38 cellular contexts compared by ENCODE assay signal in the genomic region with DNA sequence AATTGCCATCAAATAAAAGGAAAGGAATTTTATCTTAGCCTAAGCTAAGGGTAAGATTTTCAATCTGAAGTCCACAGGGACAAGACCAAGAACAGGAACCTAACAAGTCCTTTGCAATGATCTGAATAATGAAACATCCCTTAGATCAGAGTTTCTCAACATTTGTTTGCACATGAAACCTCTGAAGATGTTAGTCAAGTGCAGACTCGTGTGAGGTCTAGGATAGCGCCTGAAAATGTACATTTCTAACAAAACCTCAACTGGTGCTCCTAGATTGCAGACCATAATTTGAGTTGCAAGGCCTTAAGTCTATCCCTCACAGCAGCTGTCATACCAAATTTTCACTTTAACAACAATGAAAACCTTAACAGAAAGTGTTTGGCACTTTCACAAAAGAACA.
"Had no signal": no experiment of that assay in that cellular context is flagged by ENCODE, and none has a peak within 500 bp of the region (broad histone marks: within the 10 kb centered on the region; RNA-seq: fewer than 3 reads in every experiment).

No MANE protein-coding gene starts in this region.

- H3K27ac Mint-ChIP-seq: activated B cell treated with CpG ODN at 0.5 μM for 24 hours; activated CD8-positive, alpha-beta memory T cell treated with anti-CD3 and anti-CD28 coated beads, Interleukin-2, amount 10 ng/mL, durations not matched to agents 7 days and 5 days; activated CD8-positive, alpha-beta T cell treated with anti-CD3 and anti-CD28 coated beads for 36 hours; activated naive CD4-positive, alpha-beta T cell treated with anti-CD3 and anti-CD28 coated beads for 36 hours; activated naive CD4-positive, alpha-beta T cell treated with anti-CD3 and anti-CD28 coated beads, Interleukin-2, amount 50 U/mL, for 24 hours; activated naive CD8-positive, alpha-beta T cell treated with anti-CD3 and anti-CD28 coated beads for 36 hours; activated naive CD8-positive, alpha-beta T cell treated with anti-CD3 and anti-CD28 coated beads, Interleukin-2, amount 50 U/mL, for 24 hours; activated T-helper 1 cell treated with anti-CD3 and anti-CD28 coated beads, Interleukin-12 subunit alpha, Interleukin-12 subunit beta, Interleukin-2, Interleukin-4 antibody, amounts not matched to agents 30 ng/mL and 10 ng/mL and 1 ng/mL, durations not matched to agents 14 hours and 24 hours and 36 hours; activated T-helper 2 cell treated with anti-CD3 and anti-CD28 coated beads, Interferon-gamma antibody, Interleukin-2, Interleukin-4, amounts not matched to agents 10 μg/mL and 5 μg/mL and 100 μg/mL, durations not matched to agents 14 hours and 24 hours and 36 hours; brain; dendritic cell treated with granulocyte-macrophage colony-stimulating factor and Interleukin-4, amounts not matched to agents 40 ng/mL and 50 ng/mL, for 4 days; endodermal cell; T-helper 17 cell; T-helper 2 cell treated with Interferon-gamma antibody and Interleukin-4, amounts not matched to agents 5 μg/mL and 100 μg/mL, for 36 hours had no signal

- H3K27me3 Mint-ChIP-seq: activated B cell treated with CpG ODN at 0.5 μM for 24 hours; activated CD8-positive, alpha-beta memory T cell treated with anti-CD3 and anti-CD28 coated beads, Interleukin-2, amount 10 ng/mL, durations not matched to agents 7 days and 5 days; activated CD8-positive, alpha-beta T cell treated with anti-CD3 and anti-CD28 coated beads for 36 hours; activated naive CD4-positive, alpha-beta T cell treated with anti-CD3 and anti-CD28 coated beads, Interleukin-2, amount 50 U/mL, for 24 hours; activated naive CD8-positive, alpha-beta T cell treated with anti-CD3 and anti-CD28 coated beads for 36 hours; activated naive CD8-positive, alpha-beta T cell treated with anti-CD3 and anti-CD28 coated beads, Interleukin-2, amount 50 U/mL, for 24 hours; central memory CD8-positive, alpha-beta T cell; dendritic cell treated with granulocyte-macrophage colony-stimulating factor and Interleukin-4, amounts not matched to agents 40 ng/mL and 50 ng/mL, for 4 days; T-helper 17 cell had no signal

- H3K4me3 Mint-ChIP-seq: activated B cell treated with CpG ODN at 0.5 μM for 24 hours; activated CD8-positive, alpha-beta memory T cell treated with anti-CD3 and anti-CD28 coated beads, Interleukin-2, amount 10 ng/mL, durations not matched to agents 7 days and 5 days; activated CD8-positive, alpha-beta T cell treated with anti-CD3 and anti-CD28 coated beads for 36 hours; activated naive CD4-positive, alpha-beta T cell treated with anti-CD3 and anti-CD28 coated beads for 36 hours; activated naive CD4-positive, alpha-beta T cell treated with anti-CD3 and anti-CD28 coated beads, Interleukin-2, amount 50 U/mL, for 24 hours; activated naive CD8-positive, alpha-beta T cell treated with anti-CD3 and anti-CD28 coated beads for 36 hours; activated naive CD8-positive, alpha-beta T cell treated with anti-CD3 and anti-CD28 coated beads, Interleukin-2, amount 50 U/mL, for 24 hours; activated T-helper 1 cell treated with anti-CD3 and anti-CD28 coated beads, Interleukin-12 subunit alpha, Interleukin-12 subunit beta, Interleukin-2, Interleukin-4 antibody, amounts not matched to agents 30 ng/mL and 10 ng/mL and 1 ng/mL, durations not matched to agents 14 hours and 24 hours and 36 hours; brain; central memory CD8-positive, alpha-beta T cell; dendritic cell treated with granulocyte-macrophage colony-stimulating factor and Interleukin-4, amounts not matched to agents 40 ng/mL and 50 ng/mL, for 4 days; endodermal cell; T-helper 17 cell; T-helper 2 cell treated with Interferon-gamma antibody and Interleukin-4, amounts not matched to agents 5 μg/mL and 100 μg/mL, for 36 hours had no signal

- H3K36me3 Mint-ChIP-seq: activated CD8-positive, alpha-beta memory T cell treated with anti-CD3 and anti-CD28 coated beads, Interleukin-2, amount 10 ng/mL, durations not matched to agents 7 days and 5 days; activated naive CD4-positive, alpha-beta T cell treated with anti-CD3 and anti-CD28 coated beads, Interleukin-2, amount 50 U/mL, for 24 hours; activated naive CD8-positive, alpha-beta T cell treated with anti-CD3 and anti-CD28 coated beads for 36 hours; brain had no signal

- H3K36me3 ChIP-seq: adrenal gland, breast epithelium, esophagus muscularis mucosa, gastroesophageal sphincter, heart right ventricle, WERI-Rb-1 had no signal

- H3K4me3 ChIP-seq: adrenal gland, breast epithelium, coronary artery, dorsolateral prefrontal cortex, esophagus muscularis mucosa, gastroesophageal sphincter, heart right ventricle had no signal

- H3K4me1 ChIP-seq: adrenal gland, breast epithelium, gastroesophageal sphincter had no signal

- H3K4me1 Mint-ChIP-seq: activated B cell treated with CpG ODN at 0.5 μM for 24 hours; activated CD8-positive, alpha-beta memory T cell treated with anti-CD3 and anti-CD28 coated beads, Interleukin-2, amount 10 ng/mL, durations not matched to agents 7 days and 5 days; activated naive CD4-positive, alpha-beta T cell treated with anti-CD3 and anti-CD28 coated beads, Interleukin-2, amount 50 U/mL, for 24 hours; activated naive CD8-positive, alpha-beta T cell treated with anti-CD3 and anti-CD28 coated beads for 36 hours; activated naive CD8-positive, alpha-beta T cell treated with anti-CD3 and anti-CD28 coated beads, Interleukin-2, amount 50 U/mL, for 24 hours; brain; central memory CD8-positive, alpha-beta T cell; T-helper 17 cell had no signal

- H3K27me3 ChIP-seq: adrenal gland, esophagus muscularis mucosa, foreskin keratinocyte, gastroesophageal sphincter, heart right ventricle had no signal

- DNase-seq: activated B cell treated with CpG ODN at 0.5 μM for 24 hours; activated CD4-positive, alpha-beta T cell treated with anti-CD3 and anti-CD28 coated beads for 48 hours; activated CD4-positive, alpha-beta T cell treated with anti-CD3 and anti-CD28 coated beads, Interleukin-2, amount 50 U/mL, for 1 hour; activated CD4-positive, alpha-beta T cell treated with anti-CD3 and anti-CD28 coated beads, Interleukin-2, amount 50 U/mL, for 48 hours; activated CD8-positive, alpha-beta memory T cell treated with anti-CD3 and anti-CD28 coated beads, Interleukin-2, amount 10 ng/mL, durations not matched to agents 7 days and 5 days; activated CD8-positive, alpha-beta memory T cell treated with anti-CD3 and anti-CD28 coated beads, Interleukin-2, amount 50 U/mL, for 4 hours; activated CD8-positive, alpha-beta T cell treated with anti-CD3 and anti-CD28 coated beads for 36 hours; activated effector memory CD4-positive, alpha-beta T cell treated with anti-CD3 and anti-CD28 coated beads, Interleukin-2, amount 50 U/mL, for 16 hours; activated naive CD4-positive, alpha-beta T cell treated with anti-CD3 and anti-CD28 coated beads for 36 hours; activated naive CD8-positive, alpha-beta T cell treated with anti-CD3 and anti-CD28 coated beads for 36 hours; activated naive CD8-positive, alpha-beta T cell treated with anti-CD3 and anti-CD28 coated beads, Interleukin-2, amount 50 U/mL, for 24 hours; activated T-cell treated with anti-CD3 and anti-CD28 coated beads, Interleukin-2, amount 50 U/mL, for 1 hour; activated T-cell treated with anti-CD3 and anti-CD28 coated beads, Interleukin-2, amount 50 U/mL, for 48 hours; adrenal gland; amygdala; aorta; dorsolateral prefrontal cortex; effector memory CD4-positive, alpha-beta T cell; endodermal cell; erythroblast; heart right ventricle; T-helper 1 cell; T-helper 17 cell; T1000; WERI-Rb-1 had no signal

- ATAC-seq: activated CD4-positive, CD25-positive, alpha-beta regulatory T cell treated with anti-CD3 and anti-CD28 coated beads, Interleukin-2, amount 50 U/mL, for 24 hours; activated CD8-positive, alpha-beta memory T cell treated with anti-CD3 and anti-CD28 coated beads, Interleukin-2, amount 10 ng/mL, durations not matched to agents 7 days and 5 days; activated CD8-positive, alpha-beta T cell treated with anti-CD3 and anti-CD28 coated beads for 36 hours; activated naive CD8-positive, alpha-beta T cell treated with anti-CD3 and anti-CD28 coated beads, Interleukin-2, amount 50 U/mL, for 24 hours; foreskin keratinocyte; gastroesophageal sphincter; heart right ventricle; T-helper 17 cell had no signal

- H3K9me3 ChIP-seq: adrenal gland, breast epithelium, esophagus muscularis mucosa, gastroesophageal sphincter, heart right ventricle had no signal

- H3K9me3 Mint-ChIP-seq: activated CD8-positive, alpha-beta T cell treated with anti-CD3 and anti-CD28 coated beads for 36 hours; activated naive CD4-positive, alpha-beta T cell treated with anti-CD3 and anti-CD28 coated beads, Interleukin-2, amount 50 U/mL, for 24 hours; activated naive CD8-positive, alpha-beta T cell treated with anti-CD3 and anti-CD28 coated beads, Interleukin-2, amount 50 U/mL, for 24 hours; endodermal cell had no signal

- H3K27ac ChIP-seq: adrenal gland, breast epithelium, coronary artery, dorsolateral prefrontal cortex, esophagus muscularis mucosa, foreskin keratinocyte, gastroesophageal sphincter, heart right ventricle, WERI-Rb-1 had no signal
